In the genomic region with DNA sequence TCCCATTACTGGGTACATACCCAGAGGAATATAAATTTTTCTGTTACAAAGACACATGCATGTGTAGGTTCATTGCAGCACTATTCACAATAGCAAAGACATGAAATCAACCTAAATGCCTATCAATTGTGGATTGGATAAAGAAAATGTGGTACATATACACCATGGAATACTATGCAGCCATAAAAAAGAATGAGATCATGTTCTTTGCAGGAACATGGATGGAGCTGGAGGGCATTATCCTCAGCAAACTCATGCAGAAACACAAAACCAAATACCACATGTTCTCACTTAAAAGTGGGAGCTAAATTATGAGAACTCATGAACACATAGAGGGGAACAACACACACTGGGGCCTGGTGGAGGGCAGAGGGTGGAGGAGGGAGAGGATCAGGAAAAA, we compare ENCODE assay signal across 5 cellular contexts.
A peak's percentile ranks its signal among the peaks of the same experiment; 100 is the strongest.
DNase-seq lines count a peak whose midpoint lies in the region; ATAC-seq, FAIRE-seq and TF ChIP-seq lines count a peak whose summit lies in the region.
"Not testable (repeated sequence)": the region's sequence is repeated elsewhere in the genome, so short reads cannot be mapped to it uniquely, and the experiment has no call there.

No MANE protein-coding gene starts in this region.

- not testable (repeated sequence) for H3K4ac ChIP-seq in H1 (replicated peaks; ENCODE audit: insufficient read length, low read depth, low read length)

- FAIRE-seq in H1 (lab: Jason Lieb, UNC); endothelial cell of umbilical vein (lab: Jason Lieb, UNC): not testable (repeated sequence)

- POLR2A ChIA-PET in HEK293 (lab: Yijun Ruan, JAX); endothelial cell of umbilical vein (lab: Charles Lee): not testable (repeated sequence)
- POLR2A ChIA-PET in H1 (lab: Charles Lee; ENCODE audit: partially characterized antibody): interaction anchor here (0.8 to 1.3 kb wide), 4 partner anchors 11 to 53 kb away, joined by 3 to 7 read pairs (median 4); no protein-coding TSS in a partner anchor

- H3K27me3 ChIP-seq in H1 (replicated peaks in 1 of 4; ENCODE audit: control insufficient read depth in 3 of 4, extremely low read depth in 1 of 4, insufficient read depth in 3 of 4, low read length in 3 of 4); endothelial cell of umbilical vein (ENCODE audit: control insufficient read depth in 2 of 2, insufficient read depth in 2 of 2, low read length in 2 of 2); heart left ventricle; left ventricle myocardium inferior (ENCODE audit: low read depth): not testable (repeated sequence)

- peak overlapping the region; percentile 60; the same call in 1 of the 2 replicates for H2BK5ac ChIP-seq in H1 (ENCODE audit: low read depth, low read length)

- not testable (repeated sequence) for ATAC-seq in heart left ventricle

- CTCF ChIA-PET in HEK293 (lab: Yijun Ruan, JAX): interaction anchor here (0.6 to 2.1 kb wide), 7 partner anchors 16 to 477 kb away, joined by 3 to 8 read pairs (median 5); no protein-coding TSS in a partner anchor
- CTCF ChIA-PET in H1 (lab: Charles Lee; ENCODE audit: partially characterized antibody): interaction anchor here (0.7 to 3.9 kb wide), 27 partner anchors 8 to 483 kb away, joined by 3 to 16 read pairs (median 4); no protein-coding TSS in a partner anchor
- CTCF ChIA-PET in endothelial cell of umbilical vein (lab: Charles Lee): interaction anchor here (1.1 to 1.5 kb wide), 2 partner anchors 14 to 80 kb away, joined by 3 to 4 read pairs; no protein-coding TSS in a partner anchor

- TF ChIP-seq RAD21 in H1 (IDR thresholded peaks at IDR 0.05 in 1 of 2, conservative IDR thresholded peaks at IDR 0.05 in 1 of 2; ENCODE audit: low read depth in 2 of 2, low read length in 2 of 2): not testable (repeated sequence)

- H3K23ac ChIP-seq in H1 (ENCODE audit: insufficient read length): not testable (repeated sequence)

- not testable (repeated sequence) for DNase-seq in H1 (ENCODE audit: low read depth in 1 of 2, low spot score in 2 of 2); endothelial cell of umbilical vein (ENCODE audit: low read depth, low spot score); heart left ventricle; left ventricle myocardium inferior

- not testable (repeated sequence) for H3K4me2 ChIP-seq in H1 (ENCODE audit: insufficient read depth in 1 of 2, low read depth in 2 of 2, low read length in 2 of 2); endothelial cell of umbilical vein (ENCODE audit: insufficient read depth, low read length)

- H3K36me3 ChIP-seq in HEK293 (ENCODE audit: control insufficient read depth in 2 of 2, insufficient read depth in 1 of 2, low read length in 2 of 2); H1 (ENCODE audit: control insufficient read depth in 2 of 4, insufficient read depth in 4 of 4, low read length in 3 of 4); endothelial cell of umbilical vein (ENCODE audit: control insufficient read depth in 2 of 2, extremely low read depth in 1 of 2, insufficient read depth in 2 of 2, low read length in 2 of 2); heart left ventricle; left ventricle myocardium inferior: not testable (repeated sequence)

- not testable (repeated sequence) for H3K14ac ChIP-seq in H1 (ENCODE audit: insufficient read length)

- not testable (repeated sequence) for H3K9me1 ChIP-seq in endothelial cell of umbilical vein (replicated peaks; ENCODE audit: control insufficient read depth, extremely low read depth, insufficient read depth, low read length)

- intact Hi-C loops in endothelial cell of umbilical vein (cut with micrococcal nuclease): loop anchor here (1.0 to 10.0 kb wide), 3 partner anchors 15 to 179 kb away; no protein-coding TSS in a partner anchor
- intact Hi-C loops in heart left ventricle (cut with DNase I); left ventricle myocardium inferior (cut with micrococcal nuclease): not testable (repeated sequence)

- H2BK120ac ChIP-seq in H1 (replicated peaks; ENCODE audit: low read depth, low read length): not testable (repeated sequence)

- not testable (repeated sequence) for H2AFZ ChIP-seq in H1 (ENCODE audit: low read length); endothelial cell of umbilical vein (ENCODE audit: low read depth, low read length)

- TF ChIP-seq EP300 in H1 (IDR thresholded peaks at IDR 0.05; ENCODE audit: borderline replicate concordance in 1 of 2, low read depth in 2 of 2, low read length in 2 of 2): not testable (repeated sequence)

- not testable (repeated sequence) for H3K9ac ChIP-seq in H1 (replicated peaks in 1 of 4; ENCODE audit: extremely low read depth in 1 of 4, low read depth in 3 of 4, low read length in 3 of 4)
- peak overlapping the region; percentile 52 for H3K9ac ChIP-seq in endothelial cell of umbilical vein (replicated peaks; ENCODE audit: extremely low read depth, insufficient read depth, low read length)

- not testable (repeated sequence) for BruUV-seq in endothelial cell of umbilical vein (replicated peaks; lab: Mats Ljungman, UMichigan)

- H3K18ac ChIP-seq in H1 (ENCODE audit: extremely low read depth, low read length): not testable (repeated sequence)

- not testable (repeated sequence) for TF ChIP-seq POLR2A in H1 (IDR thresholded peaks at IDR 0.05; ENCODE audit: control extremely low read depth in 1 of 2, low read depth in 2 of 2, low read length in 2 of 2); endothelial cell of umbilical vein (IDR thresholded peaks at IDR 0.05; ENCODE audit: low read depth, low read length); heart left ventricle (IDR thresholded peaks at IDR 0.05)

- H4K91ac ChIP-seq in H1 (replicated peaks; ENCODE audit: insufficient read length, low read length): not testable (repeated sequence)

- H3K27ac ChIP-seq in HEK293 (ENCODE audit: extremely low read depth, low read depth, low read length); H1 (ENCODE audit: low read depth, low read length): not testable (repeated sequence)
- H3K27ac ChIP-seq in endothelial cell of umbilical vein (ENCODE audit: insufficient read depth, low read depth, low read length) (peak overlapping the region; percentile 84), heart left ventricle (peak overlapping the region in 8 of 12 donors; percentile 5 to 60 (median 44)), left ventricle myocardium inferior (replicated peaks) (peak overlapping the region; percentile 79)

- H2BK12ac ChIP-seq in H1 (ENCODE audit: low read depth, low read length): not testable (repeated sequence)

- TF ChIP-seq CTCF in HEK293 (tag by site-specific recombination; IDR thresholded peaks at IDR 0.05); H1 (IDR thresholded peaks at IDR 0.05; ENCODE audit: control extremely low read depth in 1 of 3, insufficient read depth in 1 of 3, low read depth in 1 of 3, low read length in 3 of 3); endothelial cell of umbilical vein (IDR thresholded peaks at IDR 0.05; ENCODE audit: extremely low read depth in 1 of 2, insufficient read depth in 1 of 2, low read depth in 1 of 2, low read length in 2 of 2); heart left ventricle (IDR thresholded peaks at IDR 0.05); left ventricle myocardium inferior (IDR thresholded peaks at IDR 0.05; ENCODE audit: borderline replicate concordance): not testable (repeated sequence)

- H3K4me1 ChIP-seq in HEK293 (ENCODE audit: control insufficient read depth, insufficient read depth, low read length); H1 (replicated peaks in 1 of 4; ENCODE audit: control insufficient read depth in 3 of 4, insufficient read depth in 4 of 4, low read length in 3 of 4); left ventricle myocardium inferior: not testable (repeated sequence)
- peaks cover 44% of the 10 kb centered on the region for H3K4me1 ChIP-seq in endothelial cell of umbilical vein (ENCODE audit: control insufficient read depth, extremely low read depth, insufficient read depth, low read length)
- peaks cover 0 to 11% (median 0%) of the 10 kb centered on the region in 12 donors for H3K4me1 ChIP-seq in heart left ventricle

- dilution Hi-C loops in endothelial cell of umbilical vein (cut with MboI; ENCODE audit: extremely low pct_ligation_motif_present, low sequenced_read_pairs): not testable (repeated sequence)

- not testable (repeated sequence) for H2BK15ac ChIP-seq in H1 (ENCODE audit: low read length)

- not testable (repeated sequence) for H3K4me3 ChIP-seq in HEK293 (ENCODE audit: low read depth, low read length); H1 (ENCODE audit: extremely low read depth in 1 of 4, insufficient read depth in 2 of 4, low read depth in 3 of 4, low read length in 4 of 4); endothelial cell of umbilical vein (replicated peaks in 1 of 3; ENCODE audit: insufficient read depth in 1 of 3, low read depth in 1 of 3, low read length in 3 of 3); heart left ventricle; left ventricle myocardium inferior

- peak overlapping the region; percentile 17; the same call in 1 of the 2 replicates for H2BK20ac ChIP-seq in H1 (ENCODE audit: low read length)

- not testable (repeated sequence) for H4K5ac ChIP-seq in H1 (ENCODE audit: insufficient read length, low read depth, low read length)

- H3K9me3 ChIP-seq in HEK293 (ENCODE audit: control insufficient read depth, insufficient read depth, low read depth, low read length); H1 (ENCODE audit: insufficient read depth in 2 of 2, low read depth in 1 of 2, low read length in 1 of 2); endothelial cell of umbilical vein (replicated peaks; ENCODE audit: control insufficient read depth, insufficient read depth, low read length); heart left ventricle; left ventricle myocardium inferior (replicated peaks): not testable (repeated sequence)

- not testable (repeated sequence) for H3K79me1 ChIP-seq in H1 (ENCODE audit: low read depth, low read length)

- not testable (repeated sequence) for H3K79me2 ChIP-seq in H1 (ENCODE audit: control insufficient read depth in 1 of 2, insufficient read depth in 2 of 2, low read length in 2 of 2); endothelial cell of umbilical vein (ENCODE audit: control insufficient read depth, insufficient read depth, low read length)

- H3K56ac ChIP-seq in H1 (replicated peaks; ENCODE audit: insufficient read length, low read depth, low read length): not testable (repeated sequence)

- H3K23me2 ChIP-seq in H1 (ENCODE audit: low read depth, low read length): not testable (repeated sequence)

- not testable (repeated sequence) for H4K8ac ChIP-seq in H1 (ENCODE audit: extremely low read depth, insufficient read depth, low read length)

- H2AK5ac ChIP-seq in H1 (ENCODE audit: low read depth, low read length): not testable (repeated sequence)

- H4K20me1 ChIP-seq in H1 (replicated peaks in 1 of 2; ENCODE audit: control insufficient read depth in 1 of 2, insufficient read depth in 2 of 2, low read length in 2 of 2); endothelial cell of umbilical vein (replicated peaks; ENCODE audit: control insufficient read depth, extremely low read depth, insufficient read depth, low read length): not testable (repeated sequence)
